In the genomic region with DNA sequence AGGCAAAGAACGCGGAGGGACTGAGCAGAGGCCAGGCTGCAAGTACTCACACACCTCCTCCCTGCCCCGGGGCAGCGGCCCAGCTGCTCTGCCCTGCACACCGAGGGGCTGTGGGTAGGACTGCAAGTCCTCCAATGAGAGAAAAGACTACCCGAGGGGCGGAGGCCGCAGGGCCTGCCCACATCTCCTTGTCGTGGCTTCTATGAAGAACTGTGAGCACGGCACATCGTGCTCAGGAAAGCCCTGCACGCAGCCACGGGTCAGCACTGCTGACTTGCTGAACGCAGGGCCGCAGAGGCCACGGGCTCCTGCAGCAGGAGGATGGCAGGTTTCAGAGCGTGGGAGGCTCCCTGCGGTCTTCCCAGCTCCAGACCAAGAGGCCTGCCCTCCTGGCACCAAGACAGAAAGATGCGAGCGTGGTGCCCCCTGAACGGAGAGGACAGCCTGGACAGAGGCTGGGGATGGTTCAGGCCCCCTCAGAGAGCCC, we compare ENCODE assay signal across 28 cellular contexts.
"Had no signal": no experiment of that assay in that cellular context is flagged by ENCODE, and none has a peak within 500 bp of the region (broad histone marks: within the 10 kb centered on the region; RNA-seq: fewer than 3 reads in every experiment).

No MANE protein-coding gene starts in this region.

- DNase-seq: activated CD4-positive, alpha-beta T cell treated with anti-CD3 and anti-CD28 coated beads for 4 hours; activated CD4-positive, alpha-beta T cell treated with anti-CD3 and anti-CD28 coated beads, Interleukin-2, amount 50 U/mL, for 4 hours; activated naive CD4-positive, alpha-beta T cell; activated T-cell treated with anti-CD3 and anti-CD28 coated beads for 4 hours; activated T-cell treated with anti-CD3 and anti-CD28 coated beads, Interleukin-2, amount 50 U/mL, for 72 hours; dermis blood vessel endothelial cell; effector CD8-positive, alpha-beta T cell; head of caudate nucleus; hypothalamus; immature natural killer cell; naive B cell; nephron progenitor cell; retina; stimulated activated CD4-positive, alpha-beta T cell treated with anti-CD3 and anti-CD28 coated beads, Interleukin-15, amount 100 ng/mL, for 24 hours; stimulated activated CD4-positive, alpha-beta T cell treated with anti-CD3 and anti-CD28 coated beads, Interleukin-2, amount 100 ng/mL, for 24 hours; stimulated activated naive CD4-positive, alpha-beta T cell treated with Interleukin-2 at 50 U/mL for 16 hours; T-helper 1 cell; testis; transverse colon had no signal

- H3K4me1 Mint-ChIP-seq: mesothelial cell of epicardium, nephron progenitor cell had no signal

- H3K36me3 Mint-ChIP-seq: activated naive CD4-positive, alpha-beta T cell treated with anti-CD3 and anti-CD28 coated beads, Interleukin-2, amount 50 U/mL, for 72 hours; immature natural killer cell; naive B cell had no signal

- H3K27ac ChIP-seq: gastroesophageal sphincter, pancreas, prostate gland, testis, transverse colon had no signal

- ATAC-seq: activated naive CD4-positive, alpha-beta T cell treated with anti-CD3 and anti-CD28 coated beads, Interleukin-2, amount 50 U/mL, for 72 hours; activated T-cell treated with anti-CD3 and anti-CD28 coated beads, Interleukin-2, amount 50 U/mL, for 72 hours; gastroesophageal sphincter; pancreas had no signal

- FAIRE-seq: bronchial epithelial cell, colon, pancreas, urothelium cell line had no signal

- H3K27me3 ChIP-seq: gastroesophageal sphincter, pancreas, testis, transverse colon had no signal

- H3K27ac Mint-ChIP-seq: activated naive CD4-positive, alpha-beta T cell treated with anti-CD3 and anti-CD28 coated beads, Interleukin-2, amount 50 U/mL, for 72 hours; activated T-cell treated with anti-CD3 and anti-CD28 coated beads, Interleukin-2, amount 50 U/mL, for 72 hours; mesothelial cell of epicardium; naive B cell; nephron progenitor cell; T-helper 2 cell treated with Interferon-gamma antibody and Interleukin-4, amounts not matched to agents 5 μg/mL and 100 μg/mL, for 36 hours had no signal

- H3K9me3 ChIP-seq: gastroesophageal sphincter, pancreas, prostate gland, testis, transverse colon had no signal

- H3K4me3 ChIP-seq: gastroesophageal sphincter, pancreas, prostate gland, testis, transverse colon had no signal

- H3K4me1 ChIP-seq: pancreas, prostate gland, testis had no signal

- H3K9me3 Mint-ChIP-seq: activated naive CD4-positive, alpha-beta T cell treated with anti-CD3 and anti-CD28 coated beads, Interleukin-2, amount 50 U/mL, for 72 hours; activated T-cell treated with anti-CD3 and anti-CD28 coated beads, Interleukin-2, amount 50 U/mL, for 72 hours; immature natural killer cell; mesothelial cell of epicardium; naive B cell; nephron progenitor cell; T-helper 2 cell treated with Interferon-gamma antibody and Interleukin-4, amounts not matched to agents 5 μg/mL and 100 μg/mL, for 36 hours had no signal

- H3K27me3 Mint-ChIP-seq: naive B cell had no signal

- H3K4me3 Mint-ChIP-seq: activated T-cell treated with anti-CD3 and anti-CD28 coated beads, Interleukin-2, amount 50 U/mL, for 72 hours; immature natural killer cell; mesothelial cell of epicardium; nephron progenitor cell; T-helper 2 cell treated with Interferon-gamma antibody and Interleukin-4, amounts not matched to agents 5 μg/mL and 100 μg/mL, for 36 hours had no signal

- H3K36me3 ChIP-seq: pancreas, prostate gland, transverse colon had no signal
